ENCODE assay signal across 9 cellular contexts in the genomic region with DNA sequence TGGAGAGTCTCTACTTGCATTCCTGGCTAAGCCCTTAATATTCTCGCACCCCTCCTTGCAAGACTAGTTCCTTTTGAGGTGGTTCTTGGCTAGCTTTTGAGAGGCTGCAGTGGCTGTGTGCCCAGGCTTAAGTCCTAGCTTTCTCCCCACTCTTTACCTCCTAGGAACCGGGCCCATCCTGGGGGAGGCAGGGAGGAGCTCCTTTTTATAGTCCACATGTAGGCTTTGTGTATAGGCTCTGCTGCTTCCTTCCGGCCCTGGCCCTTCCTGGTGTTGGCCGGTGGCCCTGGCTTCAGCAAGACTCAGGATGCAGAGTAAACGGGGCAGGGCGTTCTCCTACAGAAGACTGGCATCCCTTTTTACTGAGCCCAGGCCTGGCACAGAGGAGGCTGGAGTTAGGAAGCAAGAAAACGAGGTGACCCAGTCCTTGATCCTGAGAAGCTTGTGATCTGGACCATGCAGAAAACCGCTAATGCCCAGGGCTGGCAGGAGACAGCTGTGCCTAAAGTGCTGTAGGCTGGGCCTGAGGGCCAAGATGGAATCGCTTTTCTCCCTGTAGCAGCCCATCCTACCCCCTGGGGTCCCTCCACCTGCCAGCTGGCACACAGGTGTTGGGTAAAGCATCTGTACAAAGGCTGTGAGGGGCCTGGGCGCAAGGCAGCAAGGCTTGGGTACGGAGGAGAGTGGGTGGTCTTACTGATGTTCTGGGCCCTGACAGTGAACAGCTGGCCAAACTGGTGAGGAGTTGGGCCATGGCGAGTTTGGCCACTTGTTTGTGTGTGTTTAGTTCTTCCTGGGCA. TPM values are rescaled to one million over a fixed set of nuclear protein-coding genes. Genes with fewer than 3 reads are reported as not detected.
DNase-seq lines count a peak whose midpoint lies in the region; ATAC-seq, FAIRE-seq and TF ChIP-seq lines count a peak whose summit lies in the region.
"Had no signal": no experiment of that assay in that cellular context is flagged by ENCODE, and none has a peak within 500 bp of the region (broad histone marks: within the 10 kb centered on the region; RNA-seq: fewer than 3 reads in every experiment).

No MANE protein-coding gene starts in this region.

- TF ChIP-seq CTCF in AG10803 (conservative IDR thresholded peaks at IDR 0.05; ENCODE audit: low read length) (no peak), OCI-LY1 (IDR thresholded peaks at IDR 0.05; ENCODE audit: low read length) (no peak), endothelial cell of umbilical vein (IDR thresholded peaks at IDR 0.05; ENCODE audit: extremely low read depth in 1 of 2, insufficient read depth in 1 of 2, low read depth in 1 of 2, low read length in 2 of 2) (no peak), nephron (IDR thresholded peaks at IDR 0.05; ENCODE audit: unreplicated experiment in 3 of 3) (no peak), tibial nerve (IDR thresholded peaks at IDR 0.05) (no peak)

- POLR2A ChIA-PET in endothelial cell of umbilical vein (lab: Charles Lee): no interaction called here

- ATAC-seq in GM18873 (IDR thresholded peaks at IDR 0.05; ENCODE audit: low FRiP score, unreplicated experiment) (no peak), HG03135 (IDR thresholded peaks at IDR 0.05; ENCODE audit: unreplicated experiment) (no peak)
- ATAC-seq: stimulated activated naive B cell treated with anti-CD40 and anti-IgM and Interleukin-4, amounts not matched to agents 10 μg/mL and 1 μg/mL and 100 μg/mL, for 72 hours had no signal

- peaks cover 41% of the 10 kb centered on the region for H3K36me3 Mint-ChIP-seq in nephron (ENCODE audit: low read depth)

- dilution Hi-C loops in endothelial cell of umbilical vein (cut with MboI; ENCODE audit: extremely low pct_ligation_motif_present, low sequenced_read_pairs): no loop called here

- peaks cover 8% of the 10 kb centered on the region; the same call in 1 of the 2 replicates for H3K36me3 ChIP-seq in OCI-LY1 (ENCODE audit: insufficient read depth, low read length)
- H3K36me3 ChIP-seq in endothelial cell of umbilical vein (ENCODE audit: control insufficient read depth in 2 of 2, extremely low read depth in 1 of 2, insufficient read depth in 2 of 2, low read length in 2 of 2): peaks cover 0 to 4% of the 10 kb centered on the region in 2 experiments
- peaks cover 0 to 8% (median 0%) of the 10 kb centered on the region in 3 donors for H3K36me3 ChIP-seq in tibial nerve

- H3K27me3 ChIP-seq in OCI-LY1 (ENCODE audit: insufficient read depth, low read length) (no peaks in the 10 kb centered on the region), endothelial cell of umbilical vein (ENCODE audit: control insufficient read depth in 2 of 2, insufficient read depth in 2 of 2, low read length in 2 of 2) (no peaks in the 10 kb centered on the region), tibial nerve (no peaks in the 10 kb centered on the region)

- H3K27ac ChIP-seq in OCI-LY1 (ENCODE audit: low read depth, low read length, poor library complexity, severe bottlenecking) (peak overlapping the region; percentile 39), endothelial cell of umbilical vein (ENCODE audit: insufficient read depth, low read depth, low read length) (peak overlapping the region; percentile 75), tibial nerve (peak overlapping the region in 2 of 4 donors; percentile 43 to 78)

- WGBS in tibial nerve, 2 donors: 68 to 75% methylated on average over 12 of the region's 12 CpGs

- H3K4me1 Mint-ChIP-seq in nephron: peaks cover 78% of the 10 kb centered on the region

- H3K4me1 ChIP-seq in OCI-LY1 (ENCODE audit: insufficient read depth, low read length, severe bottlenecking): peaks cover 62% of the 10 kb centered on the region
- peaks cover 86% of the 10 kb centered on the region for H3K4me1 ChIP-seq in endothelial cell of umbilical vein (ENCODE audit: control insufficient read depth, extremely low read depth, insufficient read depth, low read length)
- H3K4me1 ChIP-seq in tibial nerve: peaks cover 0 to 92% (median 60%) of the 10 kb centered on the region in 4 donors

- H3K9ac ChIP-seq in OCI-LY1 (ENCODE audit: low read length) (no peak overlapping the region), endothelial cell of umbilical vein (replicated peaks; ENCODE audit: extremely low read depth, insufficient read depth, low read length) (no peak overlapping the region)

- H3K4me3 Mint-ChIP-seq in nephron: no peak overlapping the region
- H3K4me3 Mint-ChIP-seq: stimulated activated naive B cell treated with anti-CD40 and anti-IgM and Interleukin-4, amounts not matched to agents 10 μg/mL and 1 μg/mL and 100 μg/mL, for 72 hours had no signal

- H3K9me1 ChIP-seq in endothelial cell of umbilical vein (replicated peaks; ENCODE audit: control insufficient read depth, extremely low read depth, insufficient read depth, low read length): no peaks in the 10 kb centered on the region

- no peak overlapping the region for H2AFZ ChIP-seq in OCI-LY1 (ENCODE audit: low read length)
- no peak overlapping the region for H2AFZ ChIP-seq in endothelial cell of umbilical vein (ENCODE audit: low read depth, low read length)

- CTCF ChIA-PET in endothelial cell of umbilical vein (lab: Charles Lee): interaction anchor here (0.6 to 5.3 kb wide), 7 partner anchors 9 to 265 kb away, joined by 3 to 55 read pairs (median 7); partner anchors contain the start of gene PLCG1

- H3K9me3 ChIP-seq in OCI-LY1 (ENCODE audit: low read length) (no peaks in the 10 kb centered on the region), endothelial cell of umbilical vein (replicated peaks; ENCODE audit: control insufficient read depth, insufficient read depth, low read length) (no peaks in the 10 kb centered on the region), tibial nerve (no peaks in the 10 kb centered on the region)

- no peak for TF ChIP-seq EP300 in tibial nerve (IDR thresholded peaks at IDR 0.05)

- DNase-seq in AG10803 (ENCODE audit: low read depth) (peak; percentile 16), endothelial cell of umbilical vein (ENCODE audit: low read depth, low spot score) (peak; percentile 57), tibial nerve (ENCODE audit: low spot score in 2 of 2) (no peak), DMS153 (lab: John Stamatoyannopoulos, UW) (no peak)
- DNase-seq: stimulated activated naive B cell treated with anti-CD40 and anti-IgM and Interleukin-4, amounts not matched to agents 10 μg/mL and 1 μg/mL and 100 μg/mL, for 72 hours had no signal

- H3F3A ChIP-seq in OCI-LY1 (ENCODE audit: insufficient read depth, low read length): no peaks in the 10 kb centered on the region

- H4K20me1 ChIP-seq in OCI-LY1 (ENCODE audit: insufficient read depth, low read length) (no peaks in the 10 kb centered on the region), endothelial cell of umbilical vein (replicated peaks; ENCODE audit: control insufficient read depth, extremely low read depth, insufficient read depth, low read length) (no peaks in the 10 kb centered on the region)

- H3K9me3 Mint-ChIP-seq in nephron: no peaks in the 10 kb centered on the region

- H3K79me2 ChIP-seq in OCI-LY1 (ENCODE audit: insufficient read depth, low read length) (peaks cover 42% of the 10 kb centered on the region), endothelial cell of umbilical vein (ENCODE audit: control insufficient read depth, insufficient read depth, low read length) (peaks cover 96% of the 10 kb centered on the region)

- H3K4me2 ChIP-seq in OCI-LY1 (ENCODE audit: low read length): peak overlapping the region; percentile 10; the same call in 1 of the 2 replicates
- H3K4me2 ChIP-seq in endothelial cell of umbilical vein (ENCODE audit: insufficient read depth, low read length): peak overlapping the region; percentile 40

- TF ChIP-seq POLR2A in endothelial cell of umbilical vein (IDR thresholded peaks at IDR 0.05; ENCODE audit: low read depth, low read length) (no peak), tibial nerve (IDR thresholded peaks at IDR 0.05) (no peak)

- no peaks in the 10 kb centered on the region for H3K9me2 ChIP-seq in OCI-LY1 (ENCODE audit: low read depth, low read length)

- intact Hi-C loops in endothelial cell of umbilical vein (cut with micrococcal nuclease): loop anchor here (10.0 kb wide), 1 partner anchor 549 kb away; no protein-coding TSS in a partner anchor

- H3K4me3 ChIP-seq in AG10803 (ENCODE audit: low read length) (no peak overlapping the region), OCI-LY1 (ENCODE audit: low read depth, low read length, poor library complexity, severe bottlenecking) (no peak overlapping the region), endothelial cell of umbilical vein (replicated peaks in 1 of 3; ENCODE audit: insufficient read depth in 1 of 3, low read depth in 1 of 3, low read length in 3 of 3) (no peak overlapping the region), tibial nerve (no peak overlapping the region)

- H3K27me3 Mint-ChIP-seq in nephron (ENCODE audit: low read depth): no peaks in the 10 kb centered on the region
- H3K27me3 Mint-ChIP-seq: stimulated activated naive B cell treated with anti-CD40 and anti-IgM and Interleukin-4, amounts not matched to agents 10 μg/mL and 1 μg/mL and 100 μg/mL, for 72 hours had no signal

- peak overlapping the region in 2 of 3 experiments; percentile 2 to 58 for H3K27ac Mint-ChIP-seq in nephron
- H3K27ac Mint-ChIP-seq: stimulated activated naive B cell treated with anti-CD40 and anti-IgM and Interleukin-4, amounts not matched to agents 10 μg/mL and 1 μg/mL and 100 μg/mL, for 72 hours had no signal

- BruUV-seq in endothelial cell of umbilical vein (replicated peaks; lab: Mats Ljungman, UMichigan): no TSS peak

- FAIRE-seq in endothelial cell of umbilical vein (lab: Jason Lieb, UNC): peak; percentile 95

TF ChIP-seq in endothelial cell of umbilical vein, 7 proteins besides CTCF, POLR2A, EP300 and RAD21 (continues in another document):
- no peak for TF ChIP-seq EZH2 (IDR thresholded peaks at IDR 0.05; ENCODE audit: borderline replicate concordance, low read depth, low read length, severe bottlenecking)
- no peak for TF ChIP-seq MYC (IDR thresholded peaks at IDR 0.05; ENCODE audit: low read depth, low read length)
- no peak for TF ChIP-seq POLR2AphosphoS5 (IDR thresholded peaks at IDR 0.05; ENCODE audit: insufficient read depth, low read depth, low read length)
- TF ChIP-seq, protein P1, sequence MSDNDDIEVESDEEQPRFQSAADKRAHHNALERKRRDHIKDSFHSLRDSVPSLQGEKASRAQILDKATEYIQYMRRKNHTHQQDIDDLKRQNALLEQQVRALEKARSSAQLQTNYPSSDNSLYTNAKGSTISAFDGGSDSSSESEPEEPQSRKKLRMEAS (IDR thresholded peaks at IDR 0.05; ENCODE audit: insufficient read depth, insufficient read length): no peak
- no peak for TF ChIP-seq FOS (IDR thresholded peaks at IDR 0.05; ENCODE audit: borderline replicate concordance, insufficient read depth, low read length)

RNA-seq across cellular contexts. Expression of gene PLCG1, which starts 8.7 kb away (rescaled TPM):
- 219 and 224 TPM in 2 replicates for total RNA-seq in endothelial cell of umbilical vein
- polyA plus RNA-seq in endothelial cell of umbilical vein: 151 and 164 TPM in 2 replicates
- 93.8 and 102 TPM in 2 replicates for polyA plus RNA-seq in endothelial cell of umbilical vein (2011; cell fraction: cytosol; rRNA removed)
- polyA plus RNA-seq in endothelial cell of umbilical vein (2011; cell fraction: nucleus; rRNA removed): 1,047 and 1,209 TPM in 2 replicates
- 117 and 145 TPM in 2 replicates for polyA plus RNA-seq in endothelial cell of umbilical vein (2012)
- 318 and 338 TPM in 2 replicates for polyA minus RNA-seq in endothelial cell of umbilical vein
- polyA minus RNA-seq in endothelial cell of umbilical vein (2011; cell fraction: cytosol; rRNA and poly(A)+ RNA removed): 39.2 TPM
- polyA minus RNA-seq in endothelial cell of umbilical vein (2011; cell fraction: nucleus; rRNA and poly(A)+ RNA removed): 317 and 330 TPM in 2 replicates
- 100 to 1,000 TPM; 127 to 165 (median 144) TPM for total RNA-seq in tibial nerve

Comparison
In these comparisons a context has a peak if more than half of its experiments do, and no peak if none do; other contexts are left out.
1. DNase-seq: peak in AG10803 (single experiment) and endothelial cell of umbilical vein (single experiment); none in tibial nerve (0 of 2) and DMS153 (single experiment).